In genomic region chr5:135534609-135535419, GRCh38 we compare ENCODE assay signal across 15 cellular contexts. TPM values are rescaled to one million over a fixed set of nuclear protein-coding genes. Genes with fewer than 3 reads are reported as not detected.
DNase-seq lines count a peak whose midpoint lies in the region; ATAC-seq, FAIRE-seq and TF ChIP-seq lines count a peak whose summit lies in the region.
"Had no signal": no experiment of that assay in that cellular context is flagged by ENCODE, and none has a peak within 500 bp of the region (broad histone marks: within the 10 kb centered on the region; RNA-seq: fewer than 3 reads in every experiment).

No MANE protein-coding gene starts in this region.

- peak overlapping the region; percentile 20 to 88 for H3K4me3 Mint-ChIP-seq in CD14-positive monocyte
- peak overlapping the region; percentile 72 for H3K4me3 Mint-ChIP-seq in nephron progenitor cell
- H3K4me3 Mint-ChIP-seq in activated T-helper 2 cell treated with anti-CD3 and anti-CD28 coated beads, Interferon-gamma antibody, Interleukin-2, Interleukin-4, amounts not matched to agents 10 μg/mL and 5 μg/mL and 100 μg/mL, durations not matched to agents 14 hours and 24 hours and 36 hours (ENCODE audit: low read depth): no peak overlapping the region

- TF ChIP-seq CTCF in CD14-positive monocyte (IDR thresholded peaks at IDR 0.05) (no peak), HFF-Myc (IDR thresholded peaks at IDR 0.05; ENCODE audit: low read depth, low read length, missing control alignments) (peak; percentile 15), H1 (IDR thresholded peaks at IDR 0.05; ENCODE audit: control extremely low read depth in 1 of 3, insufficient read depth in 1 of 3, low read depth in 1 of 3, low read length in 3 of 3) (peak; percentile 43 to 60 (median 44)), nephron progenitor cell (IDR thresholded peaks at IDR 0.05) (peak; percentile 29)

- H2BK120ac ChIP-seq in H1 (replicated peaks; ENCODE audit: low read depth, low read length): no peak overlapping the region

- no peak overlapping the region for H3K4me3 ChIP-seq in HFF-Myc (replicated peaks; ENCODE audit: low read depth, low read length)
- peak overlapping the region; percentile 19 to 51 (median 26); a peak in 5 of 8 replicates for H3K4me3 ChIP-seq in H1 (ENCODE audit: extremely low read depth in 1 of 4, insufficient read depth in 2 of 4, low read depth in 3 of 4, low read length in 4 of 4)

- DNase-seq in CD14-positive monocyte (ENCODE audit: low spot score) (no peak), HFF-Myc (ENCODE audit: extremely low read depth, low read depth) (no peak), H1 (ENCODE audit: low read depth in 1 of 2, low spot score in 2 of 2) (peak in 1 of 2 experiments; percentile 72), nephron progenitor cell (peak; percentile 63), cerebellar cortex (ENCODE audit: low spot score) (no peak), caudate nucleus (lab: John Stamatoyannopoulos, UW) (no peak)
- no peak for DNase-seq in activated T-helper 2 cell treated with anti-CD3 and anti-CD28 coated beads, Interferon-gamma antibody, Interleukin-2, Interleukin-4, amounts not matched to agents 10 μg/mL and 5 μg/mL and 100 μg/mL, durations not matched to agents 14 hours and 24 hours and 36 hours (ENCODE audit: low spot score)
- DNase-seq: COR-L47, NCI-H146 had no signal

- peaks cover 10% of the 10 kb centered on the region; the same call in 1 of the 2 replicates for H3K23me2 ChIP-seq in H1 (ENCODE audit: low read depth, low read length)

- peak overlapping the region; percentile 94; the same call in 1 of the 2 replicates for H2BK12ac ChIP-seq in H1 (ENCODE audit: low read depth, low read length)

- POLR2A ChIA-PET in H1 (lab: Charles Lee; ENCODE audit: partially characterized antibody): interaction anchor here (1.0 to 2.6 kb wide), 2 partner anchors 41 to 44 kb away, joined by 3 to 15 read pairs; no protein-coding TSS in a partner anchor

- no peak overlapping the region for H2BK20ac ChIP-seq in H1 (ENCODE audit: low read length)

- peaks cover 83 to 100% (median 94%) of the 10 kb centered on the region in 4 experiments for H3K27me3 ChIP-seq in H1 (replicated peaks in 1 of 4; ENCODE audit: control insufficient read depth in 3 of 4, extremely low read depth in 1 of 4, insufficient read depth in 3 of 4, low read length in 3 of 4)

- peaks cover 9 to 15% of the 10 kb centered on the region in 2 experiments for H3K9me3 ChIP-seq in H1 (ENCODE audit: insufficient read depth in 2 of 2, low read depth in 1 of 2, low read length in 1 of 2)
- H3K9me3 ChIP-seq: upper lobe of left lung had no signal

- H3K27ac ChIP-seq in H1 (ENCODE audit: low read depth, low read length) (no peak overlapping the region), caudate nucleus (ENCODE audit: low read depth, low read length) (no peak overlapping the region)
- H3K27ac ChIP-seq: upper lobe of left lung had no signal

- H4K20me1 ChIP-seq in H1 (replicated peaks in 1 of 2; ENCODE audit: control insufficient read depth in 1 of 2, insufficient read depth in 2 of 2, low read length in 2 of 2): peaks cover 19 to 27% of the 10 kb centered on the region in 2 experiments

- ATAC-seq in HG03025 (IDR thresholded peaks at IDR 0.05; ENCODE audit: low FRiP score, unreplicated experiment): no peak

- no peak for FAIRE-seq in H1 (lab: Jason Lieb, UNC)
- FAIRE-seq: GM12891 had no signal

- peak overlapping the region; percentile 73 for H4K8ac ChIP-seq in H1 (ENCODE audit: extremely low read depth, insufficient read depth, low read length)

- TF ChIP-seq RAD21 in H1 (IDR thresholded peaks at IDR 0.05 in 1 of 2, conservative IDR thresholded peaks at IDR 0.05 in 1 of 2; ENCODE audit: low read depth in 2 of 2, low read length in 2 of 2): peak in 1 of 2 experiments; percentile 28; a peak in 1 of 4 replicates

- H3K4me1 Mint-ChIP-seq in CD14-positive monocyte: peaks cover 13% of the 10 kb centered on the region
- peaks cover 12% of the 10 kb centered on the region for H3K4me1 Mint-ChIP-seq in nephron progenitor cell
- H3K4me1 Mint-ChIP-seq in activated T-helper 2 cell treated with anti-CD3 and anti-CD28 coated beads, Interferon-gamma antibody, Interleukin-2, Interleukin-4, amounts not matched to agents 10 μg/mL and 5 μg/mL and 100 μg/mL, durations not matched to agents 14 hours and 24 hours and 36 hours (ENCODE audit: low read depth): peaks cover 4% of the 10 kb centered on the region

- H3K56ac ChIP-seq in H1 (replicated peaks; ENCODE audit: insufficient read length, low read depth, low read length): no peak overlapping the region

- H2AK5ac ChIP-seq in H1 (ENCODE audit: low read depth, low read length): no peak overlapping the region

- H3K79me2 ChIP-seq in H1 (ENCODE audit: control insufficient read depth in 1 of 2, insufficient read depth in 2 of 2, low read length in 2 of 2): no peaks in the 10 kb centered on the region

- H4K91ac ChIP-seq in H1 (replicated peaks; ENCODE audit: insufficient read length, low read length): no peak overlapping the region

- H3K27me3 Mint-ChIP-seq in CD14-positive monocyte (ENCODE audit: low read depth in 3 of 3) (peaks cover 93 to 99% (median 94%) of the 10 kb centered on the region in 3 donors), nephron progenitor cell (ENCODE audit: low read depth, poor library complexity) (peaks cover 100% of the 10 kb centered on the region)
- peaks cover 86% of the 10 kb centered on the region for H3K27me3 Mint-ChIP-seq in activated T-helper 2 cell treated with anti-CD3 and anti-CD28 coated beads, Interferon-gamma antibody, Interleukin-2, Interleukin-4, amounts not matched to agents 10 μg/mL and 5 μg/mL and 100 μg/mL, durations not matched to agents 14 hours and 24 hours and 36 hours (ENCODE audit: low read depth)

- no peak overlapping the region for H3K14ac ChIP-seq in H1 (ENCODE audit: insufficient read length)

- peaks cover 0 to 22% (median 12%) of the 10 kb centered on the region in 7 donors for H3K9me3 Mint-ChIP-seq in CD14-positive monocyte
- peaks cover 36% of the 10 kb centered on the region for H3K9me3 Mint-ChIP-seq in nephron progenitor cell
- no peaks in the 10 kb centered on the region for H3K9me3 Mint-ChIP-seq in activated T-helper 2 cell treated with anti-CD3 and anti-CD28 coated beads, Interferon-gamma antibody, Interleukin-2, Interleukin-4, amounts not matched to agents 10 μg/mL and 5 μg/mL and 100 μg/mL, durations not matched to agents 14 hours and 24 hours and 36 hours

- no peak for TF ChIP-seq POLR2A in H1 (IDR thresholded peaks at IDR 0.05; ENCODE audit: control extremely low read depth in 1 of 2, low read depth in 2 of 2, low read length in 2 of 2)

- CTCF ChIA-PET in H1 (lab: Charles Lee; ENCODE audit: partially characterized antibody): interaction anchor here (0.6 to 7.0 kb wide), 9 partner anchors 13 to 353 kb away, joined by 3 to 77 read pairs (median 4); no protein-coding TSS in a partner anchor

- peak overlapping the region; percentile 68; the same call in 1 of the 2 replicates for H3K18ac ChIP-seq in H1 (ENCODE audit: extremely low read depth, low read length)

- no peak overlapping the region for H3K27ac Mint-ChIP-seq in CD14-positive monocyte
- no peak overlapping the region for H3K27ac Mint-ChIP-seq in nephron progenitor cell
- no peak overlapping the region for H3K27ac Mint-ChIP-seq in activated T-helper 2 cell treated with anti-CD3 and anti-CD28 coated beads, Interferon-gamma antibody, Interleukin-2, Interleukin-4, amounts not matched to agents 10 μg/mL and 5 μg/mL and 100 μg/mL, durations not matched to agents 14 hours and 24 hours and 36 hours

- no peak overlapping the region for H3K9ac ChIP-seq in H1 (replicated peaks in 1 of 4; ENCODE audit: extremely low read depth in 1 of 4, low read depth in 3 of 4, low read length in 3 of 4)

- H3K36me3 ChIP-seq in H1 (ENCODE audit: control insufficient read depth in 2 of 4, insufficient read depth in 4 of 4, low read length in 3 of 4): peaks cover 0 to 11% (median 0%) of the 10 kb centered on the region in 4 experiments; a peak in 2 of 8 replicates
- H3K36me3 ChIP-seq: upper lobe of left lung had no signal

- no peaks in the 10 kb centered on the region for H3K79me1 ChIP-seq in H1 (ENCODE audit: low read depth, low read length)

- no peak overlapping the region for H3K4ac ChIP-seq in H1 (replicated peaks; ENCODE audit: insufficient read length, low read depth, low read length)

- H3K36me3 Mint-ChIP-seq in CD14-positive monocyte (no peaks in the 10 kb centered on the region), nephron progenitor cell (ENCODE audit: low read depth) (no peaks in the 10 kb centered on the region)
- no peaks in the 10 kb centered on the region for H3K36me3 Mint-ChIP-seq in activated T-helper 2 cell treated with anti-CD3 and anti-CD28 coated beads, Interferon-gamma antibody, Interleukin-2, Interleukin-4, amounts not matched to agents 10 μg/mL and 5 μg/mL and 100 μg/mL, durations not matched to agents 14 hours and 24 hours and 36 hours (ENCODE audit: low read depth)

- no peak overlapping the region for H4K5ac ChIP-seq in H1 (ENCODE audit: insufficient read length, low read depth, low read length)

- intact Hi-C loops in CD14-positive monocyte (cut with micrococcal nuclease): no loop called here
- intact Hi-C loops in activated T-helper 2 cell treated with anti-CD3 and anti-CD28 coated beads, Interferon-gamma antibody, Interleukin-2, Interleukin-4, amounts not matched to agents 10 μg/mL and 5 μg/mL and 100 μg/mL, durations not matched to agents 14 hours and 24 hours and 36 hours (cut with micrococcal nuclease): loop anchor here (2.0 kb wide), 1 partner anchor 46 kb away; no protein-coding TSS in a partner anchor

- H2BK5ac ChIP-seq in H1 (ENCODE audit: low read depth, low read length): no peak overlapping the region

- TF ChIP-seq EP300 in H1 (IDR thresholded peaks at IDR 0.05; ENCODE audit: borderline replicate concordance in 1 of 2, low read depth in 2 of 2, low read length in 2 of 2): 0 out of 3 replicates have a peak, but pooled peaks of 1 of the 2 experiments have one; percentile 23

- no peak overlapping the region for H2AFZ ChIP-seq in H1 (ENCODE audit: low read length)

- peak overlapping the region; percentile 72 to 74 for H3K4me2 ChIP-seq in H1 (ENCODE audit: insufficient read depth in 1 of 2, low read depth in 2 of 2, low read length in 2 of 2)

- no peak overlapping the region for H3K23ac ChIP-seq in H1 (ENCODE audit: insufficient read length)

- 4% methylated on average over 46 of the region's 61 CpGs; no CpG with 5 or more reads in 1 of the 2 experiments for WGBS in H1 (ENCODE audit: extremely low coverage in 1 of 2, insufficient coverage in 1 of 2, insufficient read length in 1 of 2, insufficient replicate concordance in 2 of 2, low coverage in 1 of 2, low lambda C conversion rate in 2 of 2, missing lambda C conversion rate in 1 of 2), 2 experiments

- H2BK15ac ChIP-seq in H1 (ENCODE audit: low read length): 0 out of 2 replicates have a peak overlapping the region, but pooled peaks have one; percentile 29

- peaks cover 0 to 12% (median 11%) of the 10 kb centered on the region in 4 experiments; a peak in 6 of 7 replicates for H3K4me1 ChIP-seq in H1 (replicated peaks in 1 of 4; ENCODE audit: control insufficient read depth in 3 of 4, insufficient read depth in 4 of 4, low read length in 3 of 4)

RNA-seq across cellular contexts. Expression of gene NEUROG1, which starts 0.9 kb away (rescaled TPM):
- polyA plus RNA-seq in CD14-positive monocyte (not detected), H1 (2011; rRNA removed) (not detected in 2 replicates)
- total RNA-seq in H1 (2021; fragmentation: NEBNext Ultra II Directional; extraction: Animal tissue kit (Norgen Biotek cat#: 25700)): not detected in 2 replicates
- not detected for polyA plus RNA-seq in H1 (2011; cell fraction: cytosol; rRNA removed)
- polyA plus RNA-seq in H1 (2011; cell fraction: nucleus; rRNA removed): 0.06 TPM
- not detected in 4 replicates for polyA plus RNA-seq in H1 (2012, experiment 1 of 2)
- polyA plus RNA-seq in H1 (2012, experiment 2 of 2): not detected
- polyA plus RNA-seq in H1 (2013, experiment 1 of 2): 0.02 TPM
- not detected for polyA plus RNA-seq in H1 (2013, experiment 2 of 2)
- polyA minus RNA-seq in H1 (2011; rRNA and poly(A)+ RNA removed): 0.09 TPM in 1 of 2 replicates, not detected in the other
- polyA minus RNA-seq in H1 (2011; cell fraction: cytosol; rRNA and poly(A)+ RNA removed): not detected
- polyA minus RNA-seq in H1 (2011; cell fraction: nucleus; rRNA and poly(A)+ RNA removed): not detected
- not detected in 2 replicates for total RNA-seq in activated T-helper 2 cell treated with anti-CD3 and anti-CD28 coated beads, Interferon-gamma antibody, Interleukin-2, Interleukin-4, amounts not matched to agents 10 μg/mL and 5 μg/mL and 100 μg/mL, durations not matched to agents 14 hours and 24 hours and 36 hours
- total RNA-seq: HT-29, liver, renal cortical epithelial cell, upper lobe of left lung had no signal
- polyA plus RNA-seq: liver had no signal

RNA-seq across cellular contexts. Expression of gene CXCL14, which starts 44.0 kb away (rescaled TPM):
- under 1 TPM in 1 of 2 donors, not detected in 1; 0.12 TPM for polyA plus RNA-seq in CD14-positive monocyte
- total RNA-seq in H1 (2021; fragmentation: NEBNext Ultra II Directional; extraction: Animal tissue kit (Norgen Biotek cat#: 25700)): 1.8 and 2.4 TPM in 2 replicates
- 1.2 and 1.5 TPM in 2 replicates for polyA plus RNA-seq in H1 (2011; rRNA removed)
- 1.5 TPM for polyA plus RNA-seq in H1 (2011; cell fraction: cytosol; rRNA removed)
- 1.4 TPM for polyA plus RNA-seq in H1 (2011; cell fraction: nucleus; rRNA removed)
- polyA plus RNA-seq in H1 (2012, experiment 1 of 2): 2.0 to 2.7 TPM (median 2.1 TPM) in 4 replicates
- 3.3 TPM for polyA plus RNA-seq in H1 (2012, experiment 2 of 2)
- polyA plus RNA-seq in H1 (2013, experiment 1 of 2): 4.1 TPM
- 4.8 TPM for polyA plus RNA-seq in H1 (2013, experiment 2 of 2)
- polyA minus RNA-seq in H1 (2011; rRNA and poly(A)+ RNA removed): 0.28 and 0.46 TPM in 2 replicates
- polyA minus RNA-seq in H1 (2011; cell fraction: cytosol; rRNA and poly(A)+ RNA removed): not detected
- not detected for polyA minus RNA-seq in H1 (2011; cell fraction: nucleus; rRNA and poly(A)+ RNA removed)
- total RNA-seq in activated T-helper 2 cell treated with anti-CD3 and anti-CD28 coated beads, Interferon-gamma antibody, Interleukin-2, Interleukin-4, amounts not matched to agents 10 μg/mL and 5 μg/mL and 100 μg/mL, durations not matched to agents 14 hours and 24 hours and 36 hours: not detected in 2 replicates
- total RNA-seq: HT-29 had no signal
